In the genomic region with DNA sequence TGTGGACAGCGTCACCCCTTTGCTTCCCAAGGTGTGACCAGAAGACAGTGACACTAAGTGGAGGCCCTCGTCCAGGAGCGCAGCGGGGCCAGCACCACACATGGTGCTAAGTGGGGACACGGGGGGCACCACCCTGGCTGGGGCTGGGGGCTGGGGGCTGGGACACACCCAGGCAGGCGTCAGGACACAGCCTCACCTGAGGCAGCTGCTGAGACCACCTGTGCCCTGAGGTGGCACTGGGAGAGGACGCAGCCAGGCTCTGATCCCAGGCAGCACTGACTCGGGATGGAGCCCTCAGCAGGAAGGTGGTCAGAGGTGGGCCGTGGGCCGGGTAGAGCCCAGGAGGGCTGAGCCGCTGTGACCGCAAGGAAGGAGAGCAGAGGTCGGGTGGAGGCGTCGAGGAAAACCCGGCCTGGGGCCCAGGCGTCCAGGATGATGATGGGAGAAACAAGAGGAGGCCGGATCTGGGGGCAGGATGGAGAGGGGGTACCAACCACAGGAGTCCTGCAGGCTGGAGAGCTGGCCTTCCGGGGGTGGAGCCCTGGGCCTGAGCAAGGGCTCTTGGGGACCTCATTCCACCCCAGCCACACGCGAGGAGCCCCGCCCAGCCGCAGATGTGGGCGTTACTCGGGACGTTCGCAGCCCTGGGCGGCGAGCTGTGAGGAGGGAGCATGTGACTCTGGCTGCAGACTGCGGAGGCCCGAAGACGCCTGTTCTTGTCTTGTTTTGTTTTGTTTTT, we compare ENCODE assay signal across 15 cellular contexts.
"Had no signal": no experiment of that assay in that cellular context is flagged by ENCODE, and none has a peak within 500 bp of the region (broad histone marks: within the 10 kb centered on the region; RNA-seq: fewer than 3 reads in every experiment).

No MANE protein-coding gene starts in this region.

- H3K27ac ChIP-seq: colonic mucosa, foreskin keratinocyte, neutrophil had no signal

- H3K4me3 ChIP-seq: colonic mucosa had no signal

- H3K4me1 ChIP-seq: colonic mucosa, foreskin keratinocyte had no signal

- H3K27me3 Mint-ChIP-seq: activated naive CD4-positive, alpha-beta T cell treated with anti-CD3 and anti-CD28 coated beads, Interleukin-2, amount 10 ng/mL, durations not matched to agents 7 days and 5 days had no signal

- H3K4me3 Mint-ChIP-seq: activated naive CD4-positive, alpha-beta T cell treated with anti-CD3 and anti-CD28 coated beads, Interleukin-2, amount 10 ng/mL, durations not matched to agents 7 days and 5 days; immature natural killer cell had no signal

- H3K27ac Mint-ChIP-seq: activated naive CD4-positive, alpha-beta T cell treated with anti-CD3 and anti-CD28 coated beads, Interleukin-2, amount 10 ng/mL, durations not matched to agents 7 days and 5 days; immature natural killer cell had no signal

- H3K4me1 Mint-ChIP-seq: activated naive CD4-positive, alpha-beta T cell treated with anti-CD3 and anti-CD28 coated beads, Interleukin-2, amount 10 ng/mL, durations not matched to agents 7 days and 5 days had no signal

- H3K9me3 Mint-ChIP-seq: activated naive CD4-positive, alpha-beta T cell treated with anti-CD3 and anti-CD28 coated beads, Interleukin-2, amount 10 ng/mL, durations not matched to agents 7 days and 5 days; immature natural killer cell had no signal

- H3K36me3 ChIP-seq: colonic mucosa, neutrophil had no signal

- FAIRE-seq: endothelial cell of umbilical vein, small intestine had no signal

- DNase-seq: activated naive CD4-positive, alpha-beta T cell treated with anti-CD3 and anti-CD28 coated beads, Interleukin-2, amount 10 ng/mL, durations not matched to agents 7 days and 5 days; caudate nucleus; colonic mucosa; effector CD4-positive, alpha-beta T cell; foreskin keratinocyte; immature natural killer cell; left cardiac atrium; small intestine; stimulated activated CD4-positive, alpha-beta T cell treated with anti-CD3 and anti-CD28 coated beads, Interleukin-4, amount 100 ng/mL, for 4 hours; stimulated activated CD8-positive, alpha-beta memory T cell treated with anti-CD3 and anti-CD28 coated beads, Interleukin-4, amount 100 ng/mL, for 48 hours; stimulated activated naive CD4-positive, alpha-beta T cell treated with Interleukin-2 at 50 U/mL for 16 hours; substantia nigra; trophoblast cell had no signal

- H3K36me3 Mint-ChIP-seq: activated naive CD4-positive, alpha-beta T cell treated with anti-CD3 and anti-CD28 coated beads, Interleukin-2, amount 10 ng/mL, durations not matched to agents 7 days and 5 days had no signal

- H3K9me3 ChIP-seq: colonic mucosa, neutrophil had no signal

- ATAC-seq: foreskin keratinocyte, left cardiac atrium had no signal

- H3K27me3 ChIP-seq: colonic mucosa, foreskin keratinocyte, neutrophil had no signal
